ENCODE assay signal across 1 cellular context in the genomic region with DNA sequence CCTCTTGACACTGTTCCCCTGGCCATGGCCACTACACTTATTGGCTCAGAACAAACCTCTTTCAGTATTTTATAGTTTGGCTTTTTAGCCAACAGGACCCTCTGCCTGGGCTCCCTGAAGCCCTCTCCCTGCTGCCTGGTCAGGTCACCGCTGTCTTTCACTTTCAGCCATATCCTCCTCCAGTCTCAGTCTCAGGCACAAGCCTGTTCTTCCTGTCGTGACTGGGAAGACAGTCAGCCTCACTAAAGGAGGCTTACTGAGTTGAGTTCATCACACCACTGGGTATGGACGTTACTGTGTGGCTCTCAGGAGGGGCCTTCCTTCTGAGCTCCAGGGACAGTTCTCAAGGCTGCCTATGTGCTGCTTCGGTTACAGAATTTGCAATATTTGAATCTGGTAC.
TF ChIP-seq lines count a peak whose summit lies in the region.

No MANE protein-coding gene starts in this region.

TF ChIP-seq in GM23338, 12 proteins besides CTCF, POLR2A, EP300 and RAD21 (continued from another document):
- no peak for TF ChIP-seq ZNF331 (CRISPR knock-in tag; IDR thresholded peaks at IDR 0.05; ENCODE audit: low read depth)
- TF ChIP-seq CREB1 (CRISPR knock-in tag; IDR thresholded peaks at IDR 0.05; ENCODE audit: low read depth): no peak
- no peak for TF ChIP-seq ZNF114 (CRISPR knock-in tag; IDR thresholded peaks at IDR 0.05)
- TF ChIP-seq, protein P1, sequence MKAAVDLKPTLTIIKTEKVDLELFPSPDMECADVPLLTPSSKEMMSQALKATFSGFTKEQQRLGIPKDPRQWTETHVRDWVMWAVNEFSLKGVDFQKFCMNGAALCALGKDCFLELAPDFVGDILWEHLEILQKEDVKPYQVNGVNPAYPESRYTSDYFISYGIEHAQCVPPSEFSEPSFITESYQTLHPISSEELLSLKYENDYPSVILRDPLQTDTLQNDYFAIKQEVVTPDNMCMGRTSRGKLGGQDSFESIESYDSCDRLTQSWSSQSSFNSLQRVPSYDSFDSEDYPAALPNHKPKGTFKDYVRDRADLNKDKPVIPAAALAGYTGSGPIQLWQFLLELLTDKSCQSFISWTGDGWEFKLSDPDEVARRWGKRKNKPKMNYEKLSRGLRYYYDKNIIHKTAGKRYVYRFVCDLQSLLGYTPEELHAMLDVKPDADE (IDR thresholded peaks at IDR 0.05): no peak
- no peak for TF ChIP-seq EZH2phosphoT487 (IDR thresholded peaks at IDR 0.05; ENCODE audit: unreplicated experiment)
- TF ChIP-seq, protein P2, sequence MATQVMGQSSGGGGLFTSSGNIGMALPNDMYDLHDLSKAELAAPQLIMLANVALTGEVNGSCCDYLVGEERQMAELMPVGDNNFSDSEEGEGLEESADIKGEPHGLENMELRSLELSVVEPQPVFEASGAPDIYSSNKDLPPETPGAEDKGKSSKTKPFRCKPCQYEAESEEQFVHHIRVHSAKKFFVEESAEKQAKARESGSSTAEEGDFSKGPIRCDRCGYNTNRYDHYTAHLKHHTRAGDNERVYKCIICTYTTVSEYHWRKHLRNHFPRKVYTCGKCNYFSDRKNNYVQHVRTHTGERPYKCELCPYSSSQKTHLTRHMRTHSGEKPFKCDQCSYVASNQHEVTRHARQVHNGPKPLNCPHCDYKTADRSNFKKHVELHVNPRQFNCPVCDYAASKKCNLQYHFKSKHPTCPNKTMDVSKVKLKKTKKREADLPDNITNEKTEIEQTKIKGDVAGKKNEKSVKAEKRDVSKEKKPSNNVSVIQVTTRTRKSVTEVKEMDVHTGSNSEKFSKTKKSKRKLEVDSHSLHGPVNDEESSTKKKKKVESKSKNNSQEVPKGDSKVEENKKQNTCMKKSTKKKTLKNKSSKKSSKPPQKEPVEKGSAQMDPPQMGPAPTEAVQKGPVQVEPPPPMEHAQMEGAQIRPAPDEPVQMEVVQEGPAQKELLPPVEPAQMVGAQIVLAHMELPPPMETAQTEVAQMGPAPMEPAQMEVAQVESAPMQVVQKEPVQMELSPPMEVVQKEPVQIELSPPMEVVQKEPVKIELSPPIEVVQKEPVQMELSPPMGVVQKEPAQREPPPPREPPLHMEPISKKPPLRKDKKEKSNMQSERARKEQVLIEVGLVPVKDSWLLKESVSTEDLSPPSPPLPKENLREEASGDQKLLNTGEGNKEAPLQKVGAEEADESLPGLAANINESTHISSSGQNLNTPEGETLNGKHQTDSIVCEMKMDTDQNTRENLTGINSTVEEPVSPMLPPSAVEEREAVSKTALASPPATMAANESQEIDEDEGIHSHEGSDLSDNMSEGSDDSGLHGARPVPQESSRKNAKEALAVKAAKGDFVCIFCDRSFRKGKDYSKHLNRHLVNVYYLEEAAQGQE (IDR thresholded peaks at IDR 0.05; ENCODE audit: unreplicated experiment): no peak
- no peak for TF ChIP-seq NANOG (IDR thresholded peaks at IDR 0.05; ENCODE audit: borderline replicate concordance)
- TF ChIP-seq POLR2AphosphoS5 (IDR thresholded peaks at IDR 0.05; ENCODE audit: low read depth): no peak
- no peak for TF ChIP-seq EZH2 (IDR thresholded peaks at IDR 0.05; ENCODE audit: low read depth, unreplicated experiment)
TF ChIP-seq in GM23338: peak in this region for 0.
